In genomic region chr2:47918043-47918442, GRCh38 we compare ENCODE assay signal across 10 cellular contexts.
"Had no signal": no experiment of that assay in that cellular context is flagged by ENCODE, and none has a peak within 500 bp of the region (broad histone marks: within the 10 kb centered on the region; RNA-seq: fewer than 3 reads in every experiment).

No MANE protein-coding gene starts in this region.

- H3K4me1 ChIP-seq: HAP-1 had no signal

- ATAC-seq: HCT116, K562 had no signal

- FAIRE-seq: HTR-8/SVneo, K562 had no signal

- H3K4me3 Mint-ChIP-seq: HFFc6 had no signal

- H3K9me3 Mint-ChIP-seq: HFFc6 had no signal

- H3K4me3 ChIP-seq: GM23248, HAP-1, K562 had no signal

- H3K9me3 ChIP-seq: HAP-1 had no signal

- H3K27ac ChIP-seq: GM23248 had no signal

- DNase-seq: GM23248, GOT3, H7, HFFc6, IMR-90, KG1 had no signal

- H3K27ac Mint-ChIP-seq: HFFc6 had no signal
